ENCODE assay signal across 11 cellular contexts in genomic region chr2:155546715-155547555, GRCh38.
DNase-seq lines count a peak whose midpoint lies in the region; ATAC-seq and TF ChIP-seq lines count a peak whose summit lies in the region.
"Had no signal": no experiment of that assay in that cellular context is flagged by ENCODE, and none has a peak within 500 bp of the region (broad histone marks: within the 10 kb centered on the region; RNA-seq: fewer than 3 reads in every experiment).

No MANE protein-coding gene starts in this region.

- no peak for ATAC-seq in GM19463 (IDR thresholded peaks at IDR 0.05; ENCODE audit: unreplicated experiment)

- DNase-seq in ELR (ENCODE audit: low read depth) = peak; percentile 1
- peak; percentile 86 for DNase-seq in NCI-H2227 treated with DMSO at 0.1 percent for 48 hours (lab: John Stamatoyannopoulos, UW)
- DNase-seq in coronary artery (ENCODE audit: low spot score) = no peak
- peak; percentile 23 for DNase-seq in renal cortical epithelial cell (ENCODE audit: low read depth)
- no peak for DNase-seq in NCI-H2081 (lab: John Stamatoyannopoulos, UW)
- no peak for DNase-seq in D341Med (ENCODE audit: low spot score)
- DNase-seq in activated CD8-positive, alpha-beta memory T cell treated with anti-CD3 and anti-CD28 coated beads, Interleukin-2, amount 50 U/mL, for 4 hours = no peak
- DNase-seq: NCI-H146, spleen, T1000 had no signal

- TF ChIP-seq CTCF in coronary artery (IDR thresholded peaks at IDR 0.05) = no peak

- peak overlapping the region; percentile 43 for H3K4me3 ChIP-seq in coronary artery

- H3K27ac ChIP-seq in coronary artery = no peak overlapping the region
- H3K27ac ChIP-seq: spleen had no signal

Comparison
In these comparisons a context has a peak if more than half of its experiments do, and no peak if none do; other contexts are left out.
1. DNase-seq: peak in ELR (single experiment), NCI-H2227 treated with DMSO at 0.1 percent for 48 hours (single experiment) and renal cortical epithelial cell (single experiment); none in coronary artery (single experiment), NCI-H2081 (0 of 2), D341Med (single experiment) and activated CD8-positive, alpha-beta memory T cell treated with anti-CD3 and anti-CD28 coated beads, Interleukin-2, amount 50 U/mL, for 4 hours (single experiment).